ENCODE assay signal across 13 cellular contexts in the genomic region with DNA sequence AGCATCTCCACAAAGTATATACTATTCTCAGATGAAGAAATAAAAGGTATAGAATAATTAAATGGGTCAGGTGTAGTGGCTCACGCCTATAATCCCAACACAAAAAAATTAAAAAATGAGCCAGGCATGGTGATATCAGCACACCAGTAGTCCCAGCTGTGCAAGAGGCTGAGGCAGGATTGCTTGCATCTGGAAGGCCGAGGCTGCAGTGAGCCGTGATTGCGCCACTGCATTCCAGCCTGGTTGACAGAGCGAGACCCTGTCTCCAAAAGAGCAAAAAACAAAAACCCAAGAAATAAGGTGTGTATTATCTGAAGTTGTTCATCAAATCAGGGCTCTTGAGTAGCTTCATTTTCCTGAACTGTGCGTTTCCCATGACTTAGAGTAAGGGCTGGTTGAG.
"Had no signal": no experiment of that assay in that cellular context is flagged by ENCODE, and none has a peak within 500 bp of the region (broad histone marks: within the 10 kb centered on the region; RNA-seq: fewer than 3 reads in every experiment).

No MANE protein-coding gene starts in this region.

- H3K27me3 ChIP-seq: upper lobe of left lung had no signal

- DNase-seq: activated effector memory CD4-positive, alpha-beta T cell treated with anti-CD3 and anti-CD28 coated beads, Interleukin-2, amount 50 U/mL, for 16 hours; activated T-cell treated with anti-CD3 and anti-CD28 coated beads, Interleukin-2, amount 50 U/mL, for 1 hour; anterior cingulate cortex; left cardiac atrium; mammary epithelial cell; psoas muscle; stimulated activated CD4-positive, alpha-beta T cell treated with anti-CD3 and anti-CD28 coated beads, Interleukin-12 subunit alpha, Interleukin-12 subunit beta, amount 100 ng/mL, for 4 hours; stimulated activated naive CD4-positive, alpha-beta T cell; T-helper 2 cell; upper lobe of left lung had no signal

- ATAC-seq: activated naive CD4-positive, alpha-beta T cell treated with anti-CD3 and anti-CD28 coated beads, Interleukin-2, amount 50 U/mL, for 72 hours; left cardiac atrium; natural killer cell treated with Interleukin-12 subunit alpha and Interleukin-12 subunit beta and Interleukin-15 and Interleukin-18, amount 100 ng/mL, for 72 hours; psoas muscle; sciatic nerve had no signal

- H3K4me3 Mint-ChIP-seq: natural killer cell treated with Interleukin-12 subunit alpha and Interleukin-12 subunit beta and Interleukin-15 and Interleukin-18, amount 100 ng/mL, for 72 hours had no signal

- H3K9me3 Mint-ChIP-seq: activated naive CD4-positive, alpha-beta T cell treated with anti-CD3 and anti-CD28 coated beads, Interleukin-2, amount 50 U/mL, for 72 hours had no signal

- H3K4me1 ChIP-seq: psoas muscle had no signal

- H3K36me3 Mint-ChIP-seq: activated naive CD4-positive, alpha-beta T cell treated with anti-CD3 and anti-CD28 coated beads, Interleukin-2, amount 50 U/mL, for 72 hours; natural killer cell treated with Interleukin-12 subunit alpha and Interleukin-12 subunit beta and Interleukin-15 and Interleukin-18, amount 100 ng/mL, for 72 hours had no signal

- H3K27ac ChIP-seq: psoas muscle had no signal

- H3K36me3 ChIP-seq: upper lobe of left lung had no signal

- H3K27me3 Mint-ChIP-seq: natural killer cell treated with Interleukin-12 subunit alpha and Interleukin-12 subunit beta and Interleukin-15 and Interleukin-18, amount 100 ng/mL, for 72 hours had no signal

- H3K9me3 ChIP-seq: psoas muscle, upper lobe of left lung had no signal

- H3K27ac Mint-ChIP-seq: activated naive CD4-positive, alpha-beta T cell treated with anti-CD3 and anti-CD28 coated beads, Interleukin-2, amount 50 U/mL, for 72 hours; natural killer cell treated with Interleukin-12 subunit alpha and Interleukin-12 subunit beta and Interleukin-15 and Interleukin-18, amount 100 ng/mL, for 72 hours had no signal

- H3K4me3 ChIP-seq: psoas muscle, upper lobe of left lung had no signal
